In the genomic region with DNA sequence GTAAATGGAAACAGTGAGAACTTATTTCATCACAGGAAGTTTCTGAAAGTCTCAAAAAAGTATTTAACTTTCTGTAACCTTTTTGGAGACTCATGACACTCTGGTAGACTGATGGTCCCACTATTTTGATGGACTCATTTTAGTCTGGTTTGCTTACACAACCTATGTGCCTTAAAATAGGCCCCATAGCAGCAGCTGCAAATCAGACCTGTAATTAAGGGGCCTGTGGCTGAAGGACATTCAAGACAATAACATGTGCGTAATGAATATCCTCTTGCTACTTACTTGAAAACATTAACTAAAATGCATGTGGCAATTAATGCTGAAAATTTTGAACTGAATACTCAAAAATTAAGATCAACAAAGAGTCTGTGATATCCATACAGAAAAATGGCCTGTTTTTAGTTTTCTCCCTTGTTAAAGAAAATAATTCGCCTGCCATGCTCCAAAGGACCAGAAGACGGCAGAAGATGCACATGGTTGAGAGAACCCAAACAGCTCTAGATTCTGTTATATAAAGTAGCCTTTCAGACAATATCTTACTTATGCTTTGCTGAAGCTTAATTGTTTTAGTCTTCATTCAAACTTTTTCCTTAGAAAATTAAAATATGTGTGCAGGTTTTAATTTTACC, we compare ENCODE assay signal across 8 cellular contexts.
DNase-seq lines count a peak whose midpoint lies in the region; ATAC-seq lines count a peak whose summit lies in the region.

No MANE protein-coding gene starts in this region.

- H2AFZ ChIP-seq in mesenchymal stem cell (ENCODE audit: low read depth, low read length) = no peak overlapping the region

- H3K14ac ChIP-seq in mesenchymal stem cell (ENCODE audit: low read length in 2 of 2) = no peak overlapping the region

- no peak overlapping the region for H3K27ac ChIP-seq in mesenchymal stem cell (ENCODE audit: low read length, poor library complexity, severe bottlenecking)

- no peak overlapping the region for H2BK15ac ChIP-seq in mesenchymal stem cell (ENCODE audit: low read depth, poor library complexity, severe bottlenecking)

- H4K91ac ChIP-seq in mesenchymal stem cell (ENCODE audit: low read length) = no peak overlapping the region

- no peaks in the 10 kb centered on the region for H3K27me3 ChIP-seq in mesenchymal stem cell (ENCODE audit: control insufficient read depth in 1 of 2, insufficient read depth in 1 of 2, low read length in 2 of 2)

- H3K4me2 ChIP-seq in mesenchymal stem cell (ENCODE audit: low read length, poor library complexity, severe bottlenecking) = no peak overlapping the region

- in situ Hi-C loops in Caki2 (cut with HindIII; ENCODE audit: low pct_unique_long_range_greater_than_20kb, low sequenced_read_pairs) = no loop called here

- no peaks in the 10 kb centered on the region for H3K79me1 ChIP-seq in mesenchymal stem cell (replicated peaks; ENCODE audit: low read length, poor library complexity, severe bottlenecking)

- no peak overlapping the region for H4K8ac ChIP-seq in mesenchymal stem cell (ENCODE audit: low read length)

- ATAC-seq in HG03135 (IDR thresholded peaks at IDR 0.05; ENCODE audit: unreplicated experiment) (no peak), HG03460 (IDR thresholded peaks at IDR 0.05; ENCODE audit: unreplicated experiment) (no peak), GM19395 (IDR thresholded peaks at IDR 0.05; ENCODE audit: unreplicated experiment) (no peak)

- H3K23ac ChIP-seq in mesenchymal stem cell (ENCODE audit: low read length in 2 of 2) = no peak overlapping the region

- no peaks in the 10 kb centered on the region for H3K4me1 ChIP-seq in mesenchymal stem cell (ENCODE audit: control insufficient read depth, insufficient read depth, low read depth, low read length)

- H3K4ac ChIP-seq in mesenchymal stem cell (ENCODE audit: low read depth in 1 of 2, low read length in 2 of 2) = no peak overlapping the region

- H2AK5ac ChIP-seq in mesenchymal stem cell (ENCODE audit: low read length, severe bottlenecking) = no peak overlapping the region

- no peak overlapping the region for H2BK12ac ChIP-seq in mesenchymal stem cell (ENCODE audit: low read length in 2 of 2)

- H3K9me3 ChIP-seq in mesenchymal stem cell (ENCODE audit: control insufficient read depth, low read length) = no peaks in the 10 kb centered on the region

- no peak overlapping the region for H3K4me3 ChIP-seq in mesenchymal stem cell (ENCODE audit: insufficient read depth in 1 of 2, low read depth in 1 of 2, low read length in 2 of 2)

- no peak overlapping the region for H3K18ac ChIP-seq in mesenchymal stem cell (ENCODE audit: low read depth in 1 of 2, low read length in 2 of 2)

- 31% methylated on average over 2 of the region's 3 CpGs for WGBS in mesenchymal stem cell

- no peak overlapping the region for H2BK120ac ChIP-seq in mesenchymal stem cell (ENCODE audit: low read depth, low read length)

- H3K9ac ChIP-seq in mesenchymal stem cell (ENCODE audit: low read length) = no peak overlapping the region

- no peaks in the 10 kb centered on the region for H3K36me3 ChIP-seq in mesenchymal stem cell (ENCODE audit: control insufficient read depth in 1 of 2, insufficient read depth in 2 of 2, low read depth in 1 of 2, low read length in 2 of 2)

- peak; percentile 9 for DNase-seq in Caki2 (ENCODE audit: low read depth)
- DNase-seq in M059J (ENCODE audit: low read depth) = peak; percentile 7
- DNase-seq in cerebellar cortex (ENCODE audit: low spot score) = peak; percentile 8
- peak; percentile 17 for DNase-seq in mesenchymal stem cell
- DNase-seq in activated naive CD4-positive, alpha-beta T cell (lab: John Stamatoyannopoulos, UW) = no peak

- H2BK5ac ChIP-seq in mesenchymal stem cell (ENCODE audit: low read depth, low read length, poor library complexity, severe bottlenecking) = no peak overlapping the region

Comparison
In these comparisons a context has a peak if more than half of its experiments do, and no peak if none do; other contexts are left out.
1. DNase-seq: peak in Caki2 (single experiment), M059J (single experiment), cerebellar cortex (single experiment) and mesenchymal stem cell (single experiment); none in activated naive CD4-positive, alpha-beta T cell (0 of 4).